8 cellular contexts compared by ENCODE assay signal in the genomic region with DNA sequence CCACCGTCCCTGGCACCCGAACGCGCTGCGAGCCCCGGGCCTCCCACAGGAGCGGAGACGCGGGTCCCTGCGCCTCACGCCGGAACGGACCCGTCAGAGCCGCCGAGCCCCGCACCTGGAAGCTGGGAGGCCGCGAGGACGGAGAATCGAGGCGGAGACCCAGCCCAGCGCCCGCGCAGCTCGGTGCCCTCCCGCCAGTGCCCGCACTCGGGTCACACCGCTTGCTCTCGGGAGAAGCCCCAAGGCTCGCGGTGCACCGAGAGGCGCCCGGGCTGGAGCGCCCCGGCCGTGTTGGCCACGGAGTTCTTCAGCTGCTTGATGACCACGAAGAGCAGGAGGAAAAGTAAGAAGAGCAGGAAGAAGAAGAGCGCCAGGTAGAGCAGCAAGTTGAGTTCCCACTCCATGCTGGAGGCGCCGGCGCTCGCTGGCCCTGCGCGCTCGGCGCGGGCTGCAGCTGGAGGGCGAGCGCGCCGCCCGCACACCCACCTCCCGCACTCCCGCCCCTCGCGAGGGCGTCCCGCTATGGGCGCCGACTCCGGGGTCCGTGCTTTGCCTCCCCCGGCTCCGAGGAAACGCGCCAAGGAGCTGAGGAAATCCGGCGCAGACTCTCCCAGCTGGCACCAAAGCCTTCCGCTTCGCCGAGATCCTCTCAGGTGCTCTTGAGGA. TPM values are rescaled to one million over a fixed set of nuclear protein-coding genes. Genes with fewer than 3 reads are reported as not detected.
DNase-seq lines count a peak whose midpoint lies in the region; ATAC-seq and TF ChIP-seq lines count a peak whose summit lies in the region.

SMIM43 (minus strand) TSS at position 463 of the 666 bp plus-strand sequence; CDS start at position 404, 59 bp downstream.

- H3K27ac Mint-ChIP-seq in mesothelial cell of epicardium: no peak within 1 kb of the TSS

- no peaks in the 10 kb centered on the region for H3K36me3 Mint-ChIP-seq in mesothelial cell of epicardium

- peak within 1 kb of the TSS; percentile 60 for H3K4me3 ChIP-seq in choroid plexus epithelial cell (ENCODE audit: low read depth, low read length)

- peaks cover 7% of the 10 kb centered on the region for H3K4me1 Mint-ChIP-seq in mesothelial cell of epicardium

- peak within 1 kb of the TSS; percentile 77 for H3K4me3 Mint-ChIP-seq in mesothelial cell of epicardium

- no peaks in the 10 kb centered on the region for H3K9me3 Mint-ChIP-seq in mesothelial cell of epicardium

- TF ChIP-seq CTCF in choroid plexus epithelial cell (conservative IDR thresholded peaks at IDR 0.05; ENCODE audit: low read depth, low read length): no peak
- TF ChIP-seq CTCF in mesothelial cell of epicardium (IDR thresholded peaks at IDR 0.05; ENCODE audit: unreplicated experiment): no peak

- H3K27me3 Mint-ChIP-seq in mesothelial cell of epicardium (ENCODE audit: low read depth): peaks cover 95% of the 10 kb centered on the region

- peak; percentile 39 for ATAC-seq in HG02885 (IDR thresholded peaks at IDR 0.05; ENCODE audit: poor library complexity, unreplicated experiment)
- no peak for ATAC-seq in HG03108 (IDR thresholded peaks at IDR 0.05; ENCODE audit: unreplicated experiment)

- peak; percentile 55 for DNase-seq in AG08396 (ENCODE audit: low spot score)
- DNase-seq in choroid plexus epithelial cell (ENCODE audit: low read depth): no peak
- peak; percentile 27 to 45 for DNase-seq in mesothelial cell of epicardium (ENCODE audit: low spot score in 2 of 2, unreplicated experiment in 2 of 2)
- DNase-seq in DMS153 (lab: John Stamatoyannopoulos, UW): no peak
- no peak for DNase-seq in NCI-H187 (lab: John Stamatoyannopoulos, UW)
- no peak for DNase-seq in NCI-H1092 treated with DMSO at 0.1 percent for 48 hours (lab: John Stamatoyannopoulos, UW)

RNA-seq across cellular contexts. Expression of gene SMIM43, which starts in this region (rescaled TPM):
- not detected in 3 replicates for total RNA-seq in mesothelial cell of epicardium

Comparison
In these comparisons a context has a peak if more than half of its experiments do, and no peak if none do; other contexts are left out.
1. Peak in DNase-seq in mesothelial cell of epicardium; RNA of the gene not detected or under 1 TPM.